21 cellular contexts compared by ENCODE assay signal in genomic region chr17:1638171-1638583, GRCh38. TPM values are rescaled to one million over a fixed set of nuclear protein-coding genes. Genes with fewer than 3 reads are reported as not detected.
DNase-seq lines count a peak whose midpoint lies in the region; ATAC-seq lines count a peak whose summit lies in the region.
"Had no signal": no experiment of that assay in that cellular context is flagged by ENCODE, and none has a peak within 500 bp of the region (broad histone marks: within the 10 kb centered on the region; RNA-seq: fewer than 3 reads in every experiment).

No MANE protein-coding gene starts in this region.

- H3K9me3 ChIP-seq in BLaER1: no peaks in the 10 kb centered on the region
- H3K9me3 ChIP-seq in HUES64 (ENCODE audit: insufficient read depth, low read depth, low read length): no peaks in the 10 kb centered on the region
- H3K9me3 ChIP-seq in trophoblast cell (ENCODE audit: insufficient read depth, low read depth, low read length): no peaks in the 10 kb centered on the region
- H3K9me3 ChIP-seq: HAP-1, testis had no signal

- H3K27me3 ChIP-seq in BLaER1 (no peaks in the 10 kb centered on the region), HUES64 (ENCODE audit: insufficient read depth, low read length) (no peaks in the 10 kb centered on the region), trophoblast cell (ENCODE audit: insufficient read depth, low read length) (no peaks in the 10 kb centered on the region)
- H3K27me3 ChIP-seq: testis had no signal

- no peak overlapping the region for H3K4me3 Mint-ChIP-seq in memory B cell
- H3K4me3 Mint-ChIP-seq: activated CD4-positive, alpha-beta T cell treated with anti-CD3 and anti-CD28 coated beads, Interleukin-2, amount 10 ng/mL, durations not matched to agents 7 days and 5 days; activated naive CD8-positive, alpha-beta T cell treated with anti-CD3 and anti-CD28 coated beads, Interleukin-2, amount 10 ng/mL, durations not matched to agents 7 days and 5 days; activated T-cell treated with anti-CD3 and anti-CD28 coated beads, Interleukin-2, amount 50 U/mL, for 24 hours; naive thymus-derived CD8-positive, alpha-beta T cell had no signal

- H3K4ac ChIP-seq in trophoblast cell (ENCODE audit: low read depth, low read length): no peak overlapping the region

- no peak overlapping the region for H3K18ac ChIP-seq in trophoblast cell (ENCODE audit: low read length)

- H2AK5ac ChIP-seq in trophoblast cell (ENCODE audit: low read length): no peak overlapping the region

- H4K91ac ChIP-seq in trophoblast cell (ENCODE audit: low read depth, low read length): peak overlapping the region; percentile 77

- H4K20me1 ChIP-seq in BLaER1: peaks cover 49% of the 10 kb centered on the region

- H3K4me3 ChIP-seq in BLaER1 (no peak overlapping the region), HUES64 (ENCODE audit: low read length) (no peak overlapping the region), trophoblast cell (ENCODE audit: low read depth, low read length) (no peak overlapping the region)
- H3K4me3 ChIP-seq: HAP-1, testis had no signal

- H3K36me3 ChIP-seq in BLaER1 (peaks cover 79% of the 10 kb centered on the region), HUES64 (ENCODE audit: insufficient read depth, low read length) (no peaks in the 10 kb centered on the region), trophoblast cell (ENCODE audit: control insufficient read depth in 1 of 2, insufficient read depth in 2 of 2, low read length in 2 of 2) (no peaks in the 10 kb centered on the region)
- H3K36me3 ChIP-seq: HAP-1 had no signal

- H3K9ac ChIP-seq in BLaER1: no peak overlapping the region
- H3K9ac ChIP-seq in HUES64 (ENCODE audit: low read depth, low read length): peak overlapping the region; percentile 41
- H3K9ac ChIP-seq in trophoblast cell (ENCODE audit: low read length): no peak overlapping the region

- WGBS in HUES64: 75% methylated on average over 17 of the region's 17 CpGs
- no CpG with 5 or more reads among the region's 17 CpGs for WGBS in trophoblast cell (ENCODE audit: extremely low coverage, insufficient coverage, insufficient read length)

- H3K4me1 Mint-ChIP-seq in memory B cell: peaks cover 2% of the 10 kb centered on the region
- H3K4me1 Mint-ChIP-seq: activated CD4-positive, alpha-beta T cell treated with anti-CD3 and anti-CD28 coated beads, Interleukin-2, amount 10 ng/mL, durations not matched to agents 7 days and 5 days; activated naive CD8-positive, alpha-beta T cell treated with anti-CD3 and anti-CD28 coated beads, Interleukin-2, amount 10 ng/mL, durations not matched to agents 7 days and 5 days had no signal

- peaks cover 2% of the 10 kb centered on the region for H3K79me1 ChIP-seq in trophoblast cell (ENCODE audit: low read length)

- H2BK120ac ChIP-seq in trophoblast cell (ENCODE audit: insufficient read depth, low read length, poor library complexity): peak overlapping the region; percentile 37

- peaks cover 27% of the 10 kb centered on the region for H3K4me1 ChIP-seq in BLaER1
- peaks cover 9% of the 10 kb centered on the region; the same call in 1 of the 2 replicates for H3K4me1 ChIP-seq in HUES64 (ENCODE audit: insufficient read depth, low read length)
- H3K4me1 ChIP-seq in trophoblast cell (ENCODE audit: control insufficient read depth in 1 of 2, insufficient read depth in 2 of 2, low read length in 2 of 2): peaks cover 8 to 15% of the 10 kb centered on the region in 2 experiments
- H3K4me1 ChIP-seq: HAP-1 had no signal

- H3K27ac ChIP-seq in BLaER1: peak overlapping the region; percentile 31; the same call in 1 of the 2 replicates
- no peak overlapping the region for H3K27ac ChIP-seq in HUES64 (ENCODE audit: low read depth, low read length)
- H3K27ac ChIP-seq in trophoblast cell (ENCODE audit: low read depth, low read length): no peak overlapping the region
- H3K27ac ChIP-seq: testis had no signal

- H3K27ac Mint-ChIP-seq in memory B cell: peak overlapping the region; percentile 87
- H3K27ac Mint-ChIP-seq: activated CD4-positive, alpha-beta T cell treated with anti-CD3 and anti-CD28 coated beads, Interleukin-2, amount 10 ng/mL, durations not matched to agents 7 days and 5 days; activated naive CD8-positive, alpha-beta T cell treated with anti-CD3 and anti-CD28 coated beads, Interleukin-2, amount 10 ng/mL, durations not matched to agents 7 days and 5 days; activated T-cell treated with anti-CD3 and anti-CD28 coated beads, Interleukin-2, amount 50 U/mL, for 24 hours had no signal

- no peak overlapping the region for H2BK5ac ChIP-seq in trophoblast cell (ENCODE audit: low read depth, low read length, poor library complexity)

- peak overlapping the region; percentile 13; the same call in 1 of the 2 replicates for H3K4me2 ChIP-seq in BLaER1
- H3K4me2 ChIP-seq in trophoblast cell (ENCODE audit: low read length): no peak overlapping the region

- no peak for DNase-seq in memory B cell (ENCODE audit: low spot score in 2 of 2)
- DNase-seq in trophoblast cell: no peak
- DNase-seq in NCI-H1930 (lab: John Stamatoyannopoulos, UW): no peak
- DNase-seq in hippocampal formation (lab: John Stamatoyannopoulos, UW): no peak
- DNase-seq: activated CD4-positive, alpha-beta T cell treated with anti-CD3 and anti-CD28 coated beads, Interleukin-2, amount 10 ng/mL, durations not matched to agents 7 days and 5 days; activated gamma-delta T cell; activated naive CD8-positive, alpha-beta T cell treated with anti-CD3 and anti-CD28 coated beads, Interleukin-2, amount 10 ng/mL, durations not matched to agents 7 days and 5 days; activated T-cell treated with anti-CD3 and anti-CD28 coated beads, Interleukin-2, amount 50 U/mL, for 24 hours; central memory CD4-positive, alpha-beta T cell; left ventricle myocardium superior; naive thymus-derived CD8-positive, alpha-beta T cell; NCI-H2171 treated with DMSO at 0.1 percent for 48 hours; NCI-H526 treated with DMSO at 0.1 percent for 48 hours; stimulated activated CD4-positive, alpha-beta T cell treated with anti-CD3 and anti-CD28 coated beads, Interleukin-15, amount 100 ng/mL, for 24 hours; stimulated activated naive CD8-positive, alpha-beta T cell treated with anti-CD3 and anti-CD28 coated beads, Interleukin-15, Interleukin-2, amounts not matched to agents 100 U/mL and 50 U/mL, for 24 hours; testis had no signal

- no peaks in the 10 kb centered on the region for H3K9me3 Mint-ChIP-seq in memory B cell
- H3K9me3 Mint-ChIP-seq: activated CD4-positive, alpha-beta T cell treated with anti-CD3 and anti-CD28 coated beads, Interleukin-2, amount 10 ng/mL, durations not matched to agents 7 days and 5 days; activated naive CD8-positive, alpha-beta T cell treated with anti-CD3 and anti-CD28 coated beads, Interleukin-2, amount 10 ng/mL, durations not matched to agents 7 days and 5 days; activated T-cell treated with anti-CD3 and anti-CD28 coated beads, Interleukin-2, amount 50 U/mL, for 24 hours; naive thymus-derived CD8-positive, alpha-beta T cell had no signal

- ATAC-seq in memory B cell (ENCODE audit: low read depth): no peak
- ATAC-seq in GM19397 (IDR thresholded peaks at IDR 0.05; ENCODE audit: unreplicated experiment): no peak
- no peak for ATAC-seq in GM21381 (IDR thresholded peaks at IDR 0.05; ENCODE audit: unreplicated experiment)
- ATAC-seq: left ventricle myocardium superior; naive thymus-derived CD8-positive, alpha-beta T cell; stimulated activated naive CD8-positive, alpha-beta T cell treated with anti-CD3 and anti-CD28 coated beads, Interleukin-15, Interleukin-2, amounts not matched to agents 100 U/mL and 50 U/mL, for 24 hours had no signal

- no peaks in the 10 kb centered on the region for H3K27me3 Mint-ChIP-seq in memory B cell
- H3K27me3 Mint-ChIP-seq: activated CD4-positive, alpha-beta T cell treated with anti-CD3 and anti-CD28 coated beads, Interleukin-2, amount 10 ng/mL, durations not matched to agents 7 days and 5 days; activated T-cell treated with anti-CD3 and anti-CD28 coated beads, Interleukin-2, amount 50 U/mL, for 24 hours; naive thymus-derived CD8-positive, alpha-beta T cell had no signal

- no peak overlapping the region for H3K23ac ChIP-seq in trophoblast cell (ENCODE audit: low read length)

- no peaks in the 10 kb centered on the region for H3K79me2 ChIP-seq in trophoblast cell (ENCODE audit: control insufficient read depth, insufficient read depth, low read length, poor library complexity)

- H4K8ac ChIP-seq in trophoblast cell (ENCODE audit: low read depth, low read length): peak overlapping the region; percentile 55

- H3K14ac ChIP-seq in trophoblast cell (ENCODE audit: low read length): no peak overlapping the region

- H3K36me3 Mint-ChIP-seq in memory B cell: no peaks in the 10 kb centered on the region
- H3K36me3 Mint-ChIP-seq: naive thymus-derived CD8-positive, alpha-beta T cell had no signal

- H2BK12ac ChIP-seq in trophoblast cell (ENCODE audit: low read length): peak overlapping the region; percentile 20

- H4K12ac ChIP-seq in trophoblast cell (ENCODE audit: low read depth, low read length): no peak overlapping the region

- H2AFZ ChIP-seq in trophoblast cell (ENCODE audit: insufficient read depth, low read length, poor library complexity): no peak overlapping the region

RNA-seq across cellular contexts. Expression of gene SCARF1, which starts 7.4 kb away (rescaled TPM):
- 0.90 TPM for polyA plus RNA-seq in HUES64 (2013, experiment 1 of 2)
- polyA plus RNA-seq in HUES64 (2013, experiment 2 of 2): 1.2 TPM
- polyA plus RNA-seq in trophoblast cell (2013): 0.78 and 0.82 TPM in 2 replicates

RNA-seq across cellular contexts. Expression of gene SLC43A2, which starts 9.5 kb away (rescaled TPM):
- polyA plus RNA-seq in HUES64 (2013, experiment 1 of 2): 11.9 TPM
- polyA plus RNA-seq in HUES64 (2013, experiment 2 of 2): 10.9 TPM
- 96.8 and 110 TPM in 2 replicates for polyA plus RNA-seq in trophoblast cell (2013)

RNA-seq across cellular contexts. Expression of gene RILP, which starts 11.5 kb away (rescaled TPM):
- polyA plus RNA-seq in HUES64 (2013, experiment 1 of 2): 2.8 TPM
- 5.1 TPM for polyA plus RNA-seq in HUES64 (2013, experiment 2 of 2)
- polyA plus RNA-seq in trophoblast cell (2013): 6.9 and 7.3 TPM in 2 replicates

RNA-seq across cellular contexts. Expression of gene PRPF8, which starts 46.5 kb away (rescaled TPM):
- polyA plus RNA-seq in HUES64 (2013, experiment 1 of 2): 180 TPM
- 184 TPM for polyA plus RNA-seq in HUES64 (2013, experiment 2 of 2)
- 142 and 147 TPM in 2 replicates for polyA plus RNA-seq in trophoblast cell (2013)
